12 cellular contexts compared by ENCODE assay signal in the genomic region with DNA sequence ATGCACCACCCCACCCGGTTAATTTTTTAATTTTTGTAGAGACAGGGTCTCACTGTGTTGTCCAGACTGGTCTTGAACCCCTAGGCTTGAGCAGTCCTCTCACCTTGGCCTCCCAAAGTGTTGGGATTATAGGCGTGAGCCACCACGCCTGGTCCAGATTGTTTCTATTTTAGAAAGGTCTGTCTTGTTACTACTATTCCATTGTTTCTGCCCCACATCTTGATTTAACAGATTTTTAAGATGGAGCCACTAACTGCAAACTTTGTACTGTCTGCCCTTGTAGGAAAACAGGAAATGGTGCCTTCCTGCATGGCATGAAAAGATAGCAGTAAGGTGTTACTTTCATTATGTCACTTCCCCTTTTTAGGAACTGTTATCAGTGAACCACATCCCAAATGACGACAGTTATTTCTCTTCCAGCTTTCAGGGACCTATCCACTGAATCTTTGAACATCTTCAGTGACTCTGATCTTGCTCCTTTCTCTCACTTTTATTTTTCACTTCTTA. TPM values are rescaled to one million over a fixed set of nuclear protein-coding genes. Genes with fewer than 3 reads are reported as not detected.
DNase-seq lines count a peak whose midpoint lies in the region; ATAC-seq and TF ChIP-seq lines count a peak whose summit lies in the region.
"Had no signal": no experiment of that assay in that cellular context is flagged by ENCODE, and none has a peak within 500 bp of the region (broad histone marks: within the 10 kb centered on the region; RNA-seq: fewer than 3 reads in every experiment).

No MANE protein-coding gene starts in this region.

- no peak overlapping the region for H3K9ac ChIP-seq in SU-DHL-6 (ENCODE audit: low read length)

- H3K27ac ChIP-seq in SU-DHL-6 (ENCODE audit: low read depth, low read length) (peak overlapping the region; percentile 45), GM23338 (ENCODE audit: low read depth) (no peak overlapping the region)
- H3K27ac ChIP-seq: A549, brain microvascular endothelial cell, thyroid gland had no signal

- TF ChIP-seq CTCF in SU-DHL-6 (IDR thresholded peaks at IDR 0.05; ENCODE audit: insufficient read depth, low read length, poor library complexity, severe bottlenecking), result no peak
- no peak for TF ChIP-seq CTCF in GM23338 (conservative IDR thresholded peaks at IDR 0.05; ENCODE audit: low read depth in 2 of 2)

- peak overlapping the region; percentile 10 for H3K4me2 ChIP-seq in SU-DHL-6 (ENCODE audit: low read depth, low read length, poor library complexity, severe bottlenecking)
- H3K4me2 ChIP-seq in GM23338, result no peak overlapping the region
- H3K4me2 ChIP-seq: A549 had no signal

- DNase-seq in activated CD4-positive, alpha-beta T cell treated with anti-CD3 and anti-CD28 coated beads, Interleukin-2, amount 10 ng/mL, durations not matched to agents 7 days and 5 days, result no peak
- no peak for DNase-seq in activated CD4-positive, alpha-beta T cell treated with anti-CD3 and anti-CD28 coated beads for 1 hour
- DNase-seq in stimulated activated naive CD8-positive, alpha-beta T cell treated with anti-CD3 and anti-CD28 coated beads, Interleukin-15, Interleukin-2, amounts not matched to agents 100 U/mL and 50 U/mL, for 24 hours, result no peak
- no peak for DNase-seq in GM23338 (ENCODE audit: low spot score)
- DNase-seq in G401 (ENCODE audit: low spot score), result no peak
- DNase-seq in SK-N-DZ (ENCODE audit: low spot score), result no peak
- DNase-seq: NCI-H2081, thyroid gland had no signal

- H3K9me3 Mint-ChIP-seq in activated CD4-positive, alpha-beta T cell treated with anti-CD3 and anti-CD28 coated beads, Interleukin-2, amount 10 ng/mL, durations not matched to agents 7 days and 5 days, result peaks cover 12% of the 10 kb centered on the region
- H3K9me3 Mint-ChIP-seq in GM23338, result no peaks in the 10 kb centered on the region

- peaks cover 30% of the 10 kb centered on the region for H3K4me1 Mint-ChIP-seq in activated CD4-positive, alpha-beta T cell treated with anti-CD3 and anti-CD28 coated beads, Interleukin-2, amount 10 ng/mL, durations not matched to agents 7 days and 5 days
- H3K4me1 Mint-ChIP-seq in GM23338, result peaks cover 20% of the 10 kb centered on the region

- H3K4me3 ChIP-seq in SU-DHL-6 (ENCODE audit: insufficient read depth, low read length, poor library complexity, severe bottlenecking) (no peak overlapping the region), GM23338 (no peak overlapping the region)
- H3K4me3 ChIP-seq: A549, thyroid gland had no signal

- H3K9me2 ChIP-seq in SU-DHL-6 (replicated peaks; ENCODE audit: insufficient read depth, low read length) (no peaks in the 10 kb centered on the region), GM23338 (ENCODE audit: insufficient read depth) (no peaks in the 10 kb centered on the region)

- in situ Hi-C loops in G401 (cut with HindIII; ENCODE audit: low sequenced_read_pairs), result no loop called here

- no peaks in the 10 kb centered on the region; the same call in 1 of the 2 replicates for H4K20me1 ChIP-seq in SU-DHL-6 (ENCODE audit: low read depth, low read length)
- H4K20me1 ChIP-seq in GM23338 (replicated peaks; ENCODE audit: insufficient read depth), result no peaks in the 10 kb centered on the region; the same call in 1 of the 2 replicates

- CTCF ChIA-PET in activated CD4-positive, alpha-beta T cell treated with anti-CD3 and anti-CD28 coated beads, Interleukin-2, amount 10 ng/mL, durations not matched to agents 7 days and 5 days (lab: Charles Lee), result interaction anchor here (0.8 to 1.2 kb wide), 2 partner anchors 11 to 12 kb away, joined by 3 to 5 read pairs; no protein-coding TSS in a partner anchor

- H3K36me3 ChIP-seq in SU-DHL-6 (ENCODE audit: low read length) (peaks cover 17% of the 10 kb centered on the region; the same call in 1 of the 2 replicates), GM23338 (ENCODE audit: insufficient read depth) (peaks cover 10% of the 10 kb centered on the region; the same call in 1 of the 2 replicates)

- ATAC-seq in HG03064 (IDR thresholded peaks at IDR 0.05; ENCODE audit: low read depth, unreplicated experiment), result peak; percentile 78
- peak; percentile 43 for ATAC-seq in stimulated activated naive CD8-positive, alpha-beta T cell treated with anti-CD3 and anti-CD28 coated beads, Interleukin-15, Interleukin-2, amounts not matched to agents 100 U/mL and 50 U/mL, for 24 hours
- ATAC-seq in GM23338, result no peak
- ATAC-seq: A549 had no signal

- peak overlapping the region; percentile 77 for H3K27ac Mint-ChIP-seq in activated CD4-positive, alpha-beta T cell treated with anti-CD3 and anti-CD28 coated beads, Interleukin-2, amount 10 ng/mL, durations not matched to agents 7 days and 5 days
- H3K27ac Mint-ChIP-seq in GM23338, result no peak overlapping the region

- POLR2A ChIA-PET in activated CD4-positive, alpha-beta T cell treated with anti-CD3 and anti-CD28 coated beads, Interleukin-2, amount 10 ng/mL, durations not matched to agents 7 days and 5 days (lab: Charles Lee), result no interaction called here

- H3K27me3 ChIP-seq in SU-DHL-6 (ENCODE audit: low read length), result no peaks in the 10 kb centered on the region
- no peaks in the 10 kb centered on the region for H3K27me3 ChIP-seq in GM23338 (ENCODE audit: insufficient read depth)
- H3K27me3 ChIP-seq: brain microvascular endothelial cell, thyroid gland had no signal

- H3F3A ChIP-seq in SU-DHL-6 (ENCODE audit: insufficient read depth), result peaks cover 6% of the 10 kb centered on the region; the same call in 1 of the 2 replicates
- no peaks in the 10 kb centered on the region for H3F3A ChIP-seq in GM23338 (replicated peaks; ENCODE audit: low read depth)

- no peak overlapping the region for H3K4me3 Mint-ChIP-seq in activated CD4-positive, alpha-beta T cell treated with anti-CD3 and anti-CD28 coated beads, Interleukin-2, amount 10 ng/mL, durations not matched to agents 7 days and 5 days
- H3K4me3 Mint-ChIP-seq in GM23338, result no peak overlapping the region

- no peaks in the 10 kb centered on the region for H3K4me1 ChIP-seq in GM23338 (ENCODE audit: insufficient read depth)
- H3K4me1 ChIP-seq: A549, thyroid gland had no signal

- no peaks in the 10 kb centered on the region for H3K9me3 ChIP-seq in SU-DHL-6 (ENCODE audit: insufficient read depth, low read length)
- H3K9me3 ChIP-seq: A549, thyroid gland had no signal

- H3K79me2 ChIP-seq in SU-DHL-6 (ENCODE audit: insufficient read depth, low read length) (peaks cover 4% of the 10 kb centered on the region; the same call in 1 of the 2 replicates), GM23338 (replicated peaks; ENCODE audit: insufficient read depth) (no peaks in the 10 kb centered on the region; the same call in 1 of the 2 replicates)

- no peak overlapping the region for H2AFZ ChIP-seq in SU-DHL-6 (ENCODE audit: low read depth, low read length, severe bottlenecking)
- H2AFZ ChIP-seq in GM23338, result no peak overlapping the region

- no peaks in the 10 kb centered on the region for H3K27me3 Mint-ChIP-seq in activated CD4-positive, alpha-beta T cell treated with anti-CD3 and anti-CD28 coated beads, Interleukin-2, amount 10 ng/mL, durations not matched to agents 7 days and 5 days
- H3K27me3 Mint-ChIP-seq in GM23338 (ENCODE audit: insufficient read depth, low read depth, poor library complexity), result peaks cover 2% of the 10 kb centered on the region

- peaks cover 75% of the 10 kb centered on the region for H3K36me3 Mint-ChIP-seq in activated CD4-positive, alpha-beta T cell treated with anti-CD3 and anti-CD28 coated beads, Interleukin-2, amount 10 ng/mL, durations not matched to agents 7 days and 5 days (ENCODE audit: low read depth)
- peaks cover 40% of the 10 kb centered on the region for H3K36me3 Mint-ChIP-seq in GM23338 (ENCODE audit: low read depth)

TF ChIP-seq in GM23338, 12 proteins besides CTCF, POLR2A, EP300 and RAD21 (continues in another document):
- TF ChIP-seq ETS1 (IDR thresholded peaks at IDR 0.05) (no peak), EZH2phosphoT487 (IDR thresholded peaks at IDR 0.05; ENCODE audit: unreplicated experiment) (no peak), CREB1 (CRISPR knock-in tag; IDR thresholded peaks at IDR 0.05; ENCODE audit: low read depth) (no peak), ZNF331 (CRISPR knock-in tag; IDR thresholded peaks at IDR 0.05; ENCODE audit: low read depth) (no peak), EZH2 (IDR thresholded peaks at IDR 0.05; ENCODE audit: low read depth, unreplicated experiment) (no peak), STAT1 (IDR thresholded peaks at IDR 0.05; ENCODE audit: unreplicated experiment) (no peak)

RNA-seq across cellular contexts. Expression of gene TAF1D, which starts 23.2 kb away (rescaled TPM):
- 100 to 1,000 TPM; 159 to 166 TPM for total RNA-seq in activated CD4-positive, alpha-beta T cell treated with anti-CD3 and anti-CD28 coated beads, Interleukin-2, amount 10 ng/mL, durations not matched to agents 7 days and 5 days
- 240 and 256 TPM in 2 replicates for total RNA-seq in GM23338 (2014; rRNA removed; shearing (Covaris generic))
- polyA plus RNA-seq in GM23338 (2016; fragmentation: Nextera tagmentation; extraction: Ambion mirVana), result 199 and 246 TPM in 2 replicates
- 108 and 182 TPM in 2 replicates for total RNA-seq in G401 (2014; rRNA removed; shearing (Covaris generic))
- 213 and 236 TPM in 2 replicates for polyA plus RNA-seq in SK-N-DZ (2014; cell fraction: cytosol; rRNA removed)
- 1,288 and 1,293 TPM in 2 replicates for polyA plus RNA-seq in SK-N-DZ (2014; cell fraction: nucleus; rRNA removed)

RNA-seq across cellular contexts. Expression of gene C11orf54, which starts 23.4 kb away (rescaled TPM):
- 10 to 100 TPM; 14.5 to 22.5 TPM for total RNA-seq in activated CD4-positive, alpha-beta T cell treated with anti-CD3 and anti-CD28 coated beads, Interleukin-2, amount 10 ng/mL, durations not matched to agents 7 days and 5 days
- total RNA-seq in GM23338 (2014; rRNA removed; shearing (Covaris generic)), result 29.0 and 35.8 TPM in 2 replicates
- 38.8 and 43.1 TPM in 2 replicates for polyA plus RNA-seq in GM23338 (2016; fragmentation: Nextera tagmentation; extraction: Ambion mirVana)
- 10.7 and 21.2 TPM in 2 replicates for total RNA-seq in G401 (2014; rRNA removed; shearing (Covaris generic))
- polyA plus RNA-seq in SK-N-DZ (2014; cell fraction: cytosol; rRNA removed), result 37.7 and 50.3 TPM in 2 replicates
- 33.5 and 44.9 TPM in 2 replicates for polyA plus RNA-seq in SK-N-DZ (2014; cell fraction: nucleus; rRNA removed)

RNA-seq across cellular contexts. Expression of gene CEP295, which starts 56.6 kb away (rescaled TPM):
- 10 to 100 TPM; 31.8 to 35.5 TPM for total RNA-seq in activated CD4-positive, alpha-beta T cell treated with anti-CD3 and anti-CD28 coated beads, Interleukin-2, amount 10 ng/mL, durations not matched to agents 7 days and 5 days
- total RNA-seq in GM23338 (2014; rRNA removed; shearing (Covaris generic)), result 16.5 and 25.8 TPM in 2 replicates
- polyA plus RNA-seq in GM23338 (2016; fragmentation: Nextera tagmentation; extraction: Ambion mirVana), result 5.7 and 7.4 TPM in 2 replicates
- total RNA-seq in G401 (2014; rRNA removed; shearing (Covaris generic)), result 4.9 and 18.3 TPM in 2 replicates
- polyA plus RNA-seq in SK-N-DZ (2014; cell fraction: cytosol; rRNA removed), result 31.2 and 41.7 TPM in 2 replicates
- polyA plus RNA-seq in SK-N-DZ (2014; cell fraction: nucleus; rRNA removed), result 49.8 and 65.4 TPM in 2 replicates
